12 cellular contexts compared by ENCODE assay signal in the genomic region with DNA sequence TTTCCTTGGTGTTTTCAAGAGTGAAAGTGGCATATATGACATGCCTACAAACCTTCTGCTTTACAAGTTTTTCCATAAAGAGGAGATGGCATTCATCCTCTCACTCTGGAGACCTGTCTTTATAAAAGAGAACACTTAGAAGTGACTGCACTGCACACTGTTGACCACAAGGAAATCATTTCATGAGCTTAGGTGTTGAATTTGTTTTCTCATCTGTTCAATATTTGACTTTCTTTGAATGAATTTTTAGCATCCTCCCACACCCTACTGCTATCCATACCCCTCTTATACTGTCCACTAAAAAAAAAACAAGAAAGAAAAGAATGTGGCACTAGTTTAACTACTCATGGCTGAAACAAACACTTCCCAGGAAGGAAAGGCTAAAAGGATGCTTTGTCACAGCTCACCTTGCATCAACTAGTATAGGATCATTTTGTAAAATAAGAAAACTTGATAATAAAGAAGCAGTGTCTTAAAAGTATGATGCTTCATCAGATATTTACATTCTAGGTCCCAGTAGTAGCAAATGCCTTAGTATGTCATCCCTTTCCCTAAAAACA.
A peak's percentile ranks its signal among the peaks of the same experiment; 100 is the strongest.
DNase-seq lines count a peak whose midpoint lies in the region; ATAC-seq, FAIRE-seq and TF ChIP-seq lines count a peak whose summit lies in the region.
"Had no signal": no experiment of that assay in that cellular context is flagged by ENCODE, and none has a peak within 500 bp of the region (broad histone marks: within the 10 kb centered on the region; RNA-seq: fewer than 3 reads in every experiment).

No MANE protein-coding gene starts in this region.

- DNase-seq in AG04449 (ENCODE audit: low read depth, low spot score) (no peak), HCT116 (ENCODE audit: low read depth, low spot score) (no peak), bronchial epithelial cell (ENCODE audit: low read depth) (no peak), mesothelial cell of epicardium (ENCODE audit: low spot score in 2 of 2, unreplicated experiment in 2 of 2) (no peak), HAP-1 (ENCODE audit: low spot score in 2 of 2) (no peak), Ammon's horn (ENCODE audit: low spot score) (no peak)
- DNase-seq: heart left ventricle, Kasumi-1, NCI-H2081 treated with DMSO at 0.1 percent for 48 hours had no signal

- intact Hi-C loops in HCT116 (cut with micrococcal nuclease) = no loop called here

- H2AFZ ChIP-seq in HCT116 (ENCODE audit: low read depth, low read length, poor library complexity, severe bottlenecking) = no peak overlapping the region

- H3K27ac ChIP-seq in HCT116 (ENCODE audit: low read depth, low read length) = no peak overlapping the region

- H4K20me1 ChIP-seq in HCT116 (ENCODE audit: insufficient read depth) = no peaks in the 10 kb centered on the region

- H3K4me1 ChIP-seq in HCT116 (ENCODE audit: control insufficient read depth in 1 of 2, insufficient read depth in 2 of 2, low read length in 2 of 2) (no peaks in the 10 kb centered on the region), HAP-1 (no peaks in the 10 kb centered on the region)

- H3K36me3 ChIP-seq in HCT116 (ENCODE audit: control insufficient read depth in 1 of 2, insufficient read depth in 2 of 2, low read length in 2 of 2) (no peaks in the 10 kb centered on the region), bronchial epithelial cell (ENCODE audit: control insufficient read depth, insufficient read depth, low read length) (no peaks in the 10 kb centered on the region), HAP-1 (replicated peaks) (no peaks in the 10 kb centered on the region)

- H3K9me3 ChIP-seq in HCT116 (ENCODE audit: control insufficient read depth in 1 of 2, insufficient read depth in 1 of 2, low read depth in 1 of 2, low read length in 2 of 2) = no peaks in the 10 kb centered on the region
- H3K9me3 ChIP-seq in HAP-1 = no peaks in the 10 kb centered on the region
- H3K9me3 ChIP-seq: heart left ventricle had no signal

- ATAC-seq in HCT116 = no peak
- ATAC-seq in GM21786 (IDR thresholded peaks at IDR 0.05; ENCODE audit: unreplicated experiment) = no peak
- no peak for ATAC-seq in GM18858 (IDR thresholded peaks at IDR 0.05; ENCODE audit: unreplicated experiment)

- peaks cover 7% of the 10 kb centered on the region for H3K36me3 Mint-ChIP-seq in mesothelial cell of epicardium

- H3K9me3 Mint-ChIP-seq in mesothelial cell of epicardium = no peaks in the 10 kb centered on the region

- H3K9me2 ChIP-seq in HCT116 (ENCODE audit: insufficient read depth) = no peaks in the 10 kb centered on the region

- H3K4me1 Mint-ChIP-seq in mesothelial cell of epicardium = no peaks in the 10 kb centered on the region

- H3K4me2 ChIP-seq in HCT116 (ENCODE audit: low read length) = no peak overlapping the region

- CTCF ChIA-PET in AG04449 (lab: Yijun Ruan, JAX) (interaction anchor here (0.8 to 2.2 kb wide), 6 partner anchors 9 to 83 kb away, joined by 3 to 7 read pairs (median 4); a partner anchor contains a TSS), HCT116 (lab: Charles Lee) (no interaction called here)

- no peak overlapping the region for H3K4me3 Mint-ChIP-seq in mesothelial cell of epicardium

- POLR2A ChIA-PET in AG04449 (lab: Yijun Ruan, JAX) (no interaction called here), HCT116 (lab: Charles Lee) (no interaction called here)

- no peak overlapping the region for H3K9ac ChIP-seq in HCT116 (ENCODE audit: low read length)

- RAD21 ChIA-PET in HCT116 (lab: Charles Lee; ENCODE audit: low non-redundant PET in 1 of 2, low total read pairs in 2 of 2, uncharacterized antibody in 2 of 2, unreplicated experiment in 2 of 2) = no interaction called here

- no peak overlapping the region for H3K27ac Mint-ChIP-seq in mesothelial cell of epicardium

- H3K4me3 ChIP-seq in AG04449 (ENCODE audit: low read depth, low read length) (no peak overlapping the region), HCT116 (replicated peaks in 1 of 2; ENCODE audit: low read depth in 1 of 2, low read length in 2 of 2) (no peak overlapping the region), bronchial epithelial cell (ENCODE audit: low read depth, low read length) (no peak overlapping the region), HAP-1 (no peak overlapping the region)
- H3K4me3 ChIP-seq: coronary artery, heart left ventricle had no signal

- TF ChIP-seq RAD21 in HCT116 (IDR thresholded peaks at IDR 0.05; ENCODE audit: low read depth) = no peak

- H3K27me3 ChIP-seq in HCT116 (ENCODE audit: insufficient read depth, low read length) (no peaks in the 10 kb centered on the region), bronchial epithelial cell (ENCODE audit: control insufficient read depth, insufficient read depth, low read length) (no peaks in the 10 kb centered on the region), HAP-1 (ENCODE audit: low read depth) (no peaks in the 10 kb centered on the region)
- H3K27me3 ChIP-seq: heart left ventricle had no signal

- in situ Hi-C loops in HAP-1 (cut with MboI; ENCODE audit: low sequenced_read_pairs) = no loop called here

- TF ChIP-seq CTCF in AG04449 (IDR thresholded peaks at IDR 0.05; ENCODE audit: insufficient read depth, low read length, missing control alignments) (peak; percentile 23), HCT116 (IDR thresholded peaks at IDR 0.05 in 2 of 3, conservative IDR thresholded peaks at IDR 0.05 in 1 of 3; ENCODE audit: borderline replicate concordance in 1 of 3, insufficient read depth in 1 of 3, low read depth in 2 of 3, low read length in 2 of 3) (peak in 2 of 3 experiments; percentile 34 to 35; a peak in 3 of 6 replicates), bronchial epithelial cell (IDR thresholded peaks at IDR 0.05; ENCODE audit: insufficient read depth, low read length, severe bottlenecking) (peak; percentile 9), mesothelial cell of epicardium (IDR thresholded peaks at IDR 0.05; ENCODE audit: unreplicated experiment) (peak; percentile 42)

- no peak for FAIRE-seq in bronchial epithelial cell (lab: Jason Lieb, UNC)

- BruUV-seq in HCT116 (replicated peaks; lab: Mats Ljungman, UMichigan) = no TSS peak

- no peaks in the 10 kb centered on the region for H3K27me3 Mint-ChIP-seq in mesothelial cell of epicardium (ENCODE audit: low read depth)

- H3K79me2 ChIP-seq in HCT116 (ENCODE audit: insufficient read depth, low read length) = no peaks in the 10 kb centered on the region

- no peak for TF ChIP-seq POLR2A in HCT116 (IDR thresholded peaks at IDR 0.05; ENCODE audit: borderline replicate concordance, extremely low read depth, insufficient read depth, insufficient read length)

TF ChIP-seq in HCT116, 20 proteins besides CTCF, POLR2A, EP300 and RAD21:
- TF ChIP-seq SP1 (IDR thresholded peaks at IDR 0.05; ENCODE audit: low read depth) (no peak), CEBPB (IDR thresholded peaks at IDR 0.05; ENCODE audit: low read depth) (no peak), EZH2 (IDR thresholded peaks at IDR 0.05) (no peak), YY1 (IDR thresholded peaks at IDR 0.05; ENCODE audit: extremely low read depth, insufficient replicate concordance, low read depth, low read length) (no peak), SIN3A (IDR thresholded peaks at IDR 0.05; ENCODE audit: low read depth) (no peak), ZFX (IDR thresholded peaks at IDR 0.05) (no peak), TCF7L2 (IDR thresholded peaks at IDR 0.05; ENCODE audit: borderline replicate concordance, extremely low read depth, insufficient read depth, insufficient read length) (no peak)
- TF ChIP-seq, protein P1, sequence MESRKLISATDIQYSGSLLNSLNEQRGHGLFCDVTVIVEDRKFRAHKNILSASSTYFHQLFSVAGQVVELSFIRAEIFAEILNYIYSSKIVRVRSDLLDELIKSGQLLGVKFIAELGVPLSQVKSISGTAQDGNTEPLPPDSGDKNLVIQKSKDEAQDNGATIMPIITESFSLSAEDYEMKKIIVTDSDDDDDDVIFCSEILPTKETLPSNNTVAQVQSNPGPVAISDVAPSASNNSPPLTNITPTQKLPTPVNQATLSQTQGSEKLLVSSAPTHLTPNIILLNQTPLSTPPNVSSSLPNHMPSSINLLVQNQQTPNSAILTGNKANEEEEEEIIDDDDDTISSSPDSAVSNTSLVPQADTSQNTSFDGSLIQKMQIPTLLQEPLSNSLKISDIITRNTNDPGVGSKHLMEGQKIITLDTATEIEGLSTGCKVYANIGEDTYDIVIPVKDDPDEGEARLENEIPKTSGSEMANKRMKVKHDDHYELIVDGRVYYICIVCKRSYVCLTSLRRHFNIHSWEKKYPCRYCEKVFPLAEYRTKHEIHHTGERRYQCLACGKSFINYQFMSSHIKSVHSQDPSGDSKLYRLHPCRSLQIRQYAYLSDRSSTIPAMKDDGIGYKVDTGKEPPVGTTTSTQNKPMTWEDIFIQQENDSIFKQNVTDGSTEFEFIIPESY (IDR thresholded peaks at IDR 0.05; ENCODE audit: extremely low read depth, insufficient replicate concordance, low read length) = no peak
- TF ChIP-seq, protein P2, sequence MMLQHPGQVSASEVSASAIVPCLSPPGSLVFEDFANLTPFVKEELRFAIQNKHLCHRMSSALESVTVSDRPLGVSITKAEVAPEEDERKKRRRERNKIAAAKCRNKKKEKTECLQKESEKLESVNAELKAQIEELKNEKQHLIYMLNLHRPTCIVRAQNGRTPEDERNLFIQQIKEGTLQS (IDR thresholded peaks at IDR 0.05) = no peak
